ENCODE assay signal across 15 cellular contexts in genomic region chr4:40458683-40459082, GRCh38.
"Had no signal": no experiment of that assay in that cellular context is flagged by ENCODE, and none has a peak within 500 bp of the region (broad histone marks: within the 10 kb centered on the region; RNA-seq: fewer than 3 reads in every experiment).

No MANE protein-coding gene starts in this region.

- H3K36me3 ChIP-seq: gastroesophageal sphincter, heart left ventricle, lower lobe of right lung, tibial nerve, uterus had no signal

- H3K4me3 ChIP-seq: gastroesophageal sphincter, heart left ventricle, lower lobe of right lung, tibial nerve, uterus had no signal

- H3K27me3 ChIP-seq: gastroesophageal sphincter, tibial nerve, uterus had no signal

- H3K4me1 ChIP-seq: gastroesophageal sphincter, heart left ventricle, tibial nerve, uterus had no signal

- H3K27ac ChIP-seq: gastroesophageal sphincter, heart left ventricle, tibial nerve, uterus had no signal

- ATAC-seq: activated CD8-positive, alpha-beta memory T cell treated with anti-CD3 and anti-CD28 coated beads, Interleukin-2, amount 10 ng/mL, durations not matched to agents 7 days and 5 days; gastroesophageal sphincter; heart left ventricle had no signal

- DNase-seq: activated B cell treated with CpG ODN at 0.5 μM for 24 hours; activated CD4-positive, alpha-beta memory T cell treated with anti-CD3 and anti-CD28 coated beads, Interleukin-2, amount 10 ng/mL, durations not matched to agents 7 days and 5 days; activated CD4-positive, alpha-beta T cell treated with anti-CD3 and anti-CD28 coated beads for 48 hours; activated CD8-positive, alpha-beta memory T cell treated with anti-CD3 and anti-CD28 coated beads, Interleukin-2, amount 10 ng/mL, durations not matched to agents 7 days and 5 days; heart left ventricle; immature natural killer cell; lower lobe of right lung; retina; stimulated activated CD4-positive, alpha-beta T cell treated with anti-CD3 and anti-CD28 coated beads, Interleukin-12 subunit alpha, Interleukin-12 subunit beta, amount 100 ng/mL, for 4 hours; stimulated activated CD4-positive, alpha-beta T cell treated with anti-CD3 and anti-CD28 coated beads, Interleukin-1b, Interleukin-23, amount 100 ng/mL, for 48 hours; stimulated activated naive CD4-positive, alpha-beta T cell treated with Interleukin-2 at 50 U/mL for 16 hours; substantia nigra; uterus had no signal

- H3K9me3 ChIP-seq: gastroesophageal sphincter, heart left ventricle, lower lobe of right lung, tibial nerve, uterus had no signal
